Comparison of ENCODE assay signal across 31 cellular contexts in genomic region chr2:158815166-158815565, GRCh38. TPM values are rescaled to one million over a fixed set of nuclear protein-coding genes. Genes with fewer than 3 reads are reported as not detected.
"Had no signal": no experiment of that assay in that cellular context is flagged by ENCODE, and none has a peak within 500 bp of the region (broad histone marks: within the 10 kb centered on the region; RNA-seq: fewer than 3 reads in every experiment).

No MANE protein-coding gene starts in this region.

- H3K4me3 ChIP-seq: body of pancreas, breast epithelium, cardiac muscle cell, coronary artery, dorsolateral prefrontal cortex, gastrocnemius medialis, heart right ventricle had no signal

- DNase-seq: activated CD4-positive, alpha-beta memory T cell treated with anti-CD3 and anti-CD28 coated beads for 36 hours; activated CD4-positive, alpha-beta T cell treated with anti-CD3 and anti-CD28 coated beads for 36 hours; activated CD4-positive, alpha-beta T cell treated with anti-CD3 and anti-CD28 coated beads, Interleukin-2, amount 10 ng/mL, durations not matched to agents 24 days and 14 days; activated CD4-positive, CD25-positive, alpha-beta regulatory T cell; activated CD4-positive, CD25-positive, alpha-beta regulatory T cell treated with anti-CD3 and anti-CD28 coated beads, Interleukin-2, amount 50 U/mL, for 72 hours; activated CD8-positive, alpha-beta memory T cell treated with anti-CD3 and anti-CD28 coated beads, Interleukin-2, amount 10 ng/mL, durations not matched to agents 7 days and 5 days; activated CD8-positive, alpha-beta memory T cell treated with anti-CD3 and anti-CD28 coated beads, Interleukin-2, amount 50 U/mL, for 4 hours; activated CD8-positive, alpha-beta T cell treated with anti-CD3 and anti-CD28 coated beads, Interleukin-2, amount 10 ng/mL, durations not matched to agents 7 days and 5 days; activated effector memory CD4-positive, alpha-beta T cell treated with anti-CD3 and anti-CD28 coated beads, Interleukin-2, amount 50 U/mL, for 16 hours; activated naive CD4-positive, alpha-beta T cell treated with anti-CD3 and anti-CD28 coated beads for 36 hours; activated naive CD8-positive, alpha-beta T cell treated with anti-CD3 and anti-CD28 coated beads for 36 hours; activated naive CD8-positive, alpha-beta T cell treated with anti-CD3 and anti-CD28 coated beads, Interleukin-2, amount 50 U/mL, for 24 hours; activated T-cell treated with anti-CD3 and anti-CD28 coated beads, Interleukin-2, amount 50 U/mL, for 1 hour; activated T-cell treated with anti-CD3 and anti-CD28 coated beads, Interleukin-2, amount 50 U/mL, for 48 hours; body of pancreas; dorsolateral prefrontal cortex; effector memory CD4-positive, alpha-beta T cell; endodermal cell; foreskin keratinocyte; gastrocnemius medialis; heart right ventricle; T-helper 2 cell had no signal

- H3K4me1 ChIP-seq: breast epithelium, gastrocnemius medialis, heart right ventricle had no signal

- H3K27me3 ChIP-seq: body of pancreas, breast epithelium, cardiac muscle cell, gastrocnemius medialis, heart right ventricle had no signal

- H3K9me3 ChIP-seq: body of pancreas, breast epithelium, gastrocnemius medialis, heart right ventricle had no signal

- H3K36me3 ChIP-seq: breast epithelium, cardiac muscle cell, gastrocnemius medialis, heart right ventricle had no signal

- H3K27ac ChIP-seq: body of pancreas, breast epithelium, cardiac muscle cell, dorsolateral prefrontal cortex, foreskin keratinocyte, gastrocnemius medialis, heart right ventricle had no signal

RNA-seq across cellular contexts. Expression of gene DAPL1, which starts 20.0 kb away (rescaled TPM):
- total RNA-seq: activated CD4-positive, alpha-beta memory T cell treated with anti-CD3 and anti-CD28 coated beads for 36 hours; activated CD4-positive, alpha-beta T cell treated with anti-CD3 and anti-CD28 coated beads for 36 hours; activated CD4-positive, alpha-beta T cell treated with anti-CD3 and anti-CD28 coated beads, Interleukin-2, amount 10 ng/mL, durations not matched to agents 24 days and 14 days; activated CD8-positive, alpha-beta memory T cell treated with anti-CD3 and anti-CD28 coated beads for 36 hours; activated CD8-positive, alpha-beta memory T cell treated with anti-CD3 and anti-CD28 coated beads, Interleukin-2, amount 10 ng/mL, durations not matched to agents 7 days and 5 days; activated CD8-positive, alpha-beta T cell treated with anti-CD3 and anti-CD28 coated beads, Interleukin-2, amount 10 ng/mL, durations not matched to agents 7 days and 5 days; activated naive CD4-positive, alpha-beta T cell treated with anti-CD3 and anti-CD28 coated beads for 36 hours; activated naive CD8-positive, alpha-beta T cell treated with anti-CD3 and anti-CD28 coated beads for 36 hours; activated T-helper 1 cell treated with anti-CD3 and anti-CD28 coated beads, Interleukin-12 subunit alpha, Interleukin-12 subunit beta, Interleukin-2, Interleukin-4 antibody, amounts not matched to agents 30 ng/mL and 10 ng/mL and 1 ng/mL, durations not matched to agents 14 hours and 24 hours and 36 hours; activated T-helper 2 cell treated with anti-CD3 and anti-CD28 coated beads, Interferon-gamma antibody, Interleukin-2, Interleukin-4, amounts not matched to agents 10 μg/mL and 5 μg/mL and 100 μg/mL, durations not matched to agents 14 hours and 24 hours and 36 hours; astrocyte; breast epithelium; cardiac muscle cell; endodermal cell; epithelial cell of proximal tubule; gastrocnemius medialis; heart right ventricle; T-helper 1 cell treated with Interleukin-12 subunit alpha and Interleukin-12 subunit beta and Interleukin-4 antibody, amounts not matched to agents 30 ng/mL and 1 ng/mL, for 36 hours had no signal
- polyA plus RNA-seq: cardiac muscle cell had no signal
